ENCODE assay signal across 11 cellular contexts in the genomic region with DNA sequence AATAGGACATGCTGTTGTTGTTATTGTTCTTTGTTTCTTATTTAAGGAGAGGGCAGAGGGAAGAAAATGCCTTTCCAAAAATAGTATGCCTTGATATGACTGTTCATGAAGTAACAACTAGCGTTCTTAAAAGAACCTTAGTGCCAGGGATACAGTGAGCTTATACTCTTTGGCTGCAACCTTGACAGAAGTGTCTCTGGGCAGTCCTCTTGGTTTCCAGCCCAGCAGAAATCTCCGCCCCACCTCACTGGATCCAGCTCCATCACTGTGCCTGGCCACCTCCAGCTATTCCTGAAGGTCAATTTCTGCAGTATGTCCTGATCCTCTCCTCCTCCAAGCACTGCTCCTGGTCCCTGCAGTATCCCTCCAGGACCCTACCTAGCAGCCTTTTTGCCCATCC. TPM values are rescaled to one million over a fixed set of nuclear protein-coding genes. Genes with fewer than 3 reads are reported as not detected.
"Had no signal": no experiment of that assay in that cellular context is flagged by ENCODE, and none has a peak within 500 bp of the region (broad histone marks: within the 10 kb centered on the region; RNA-seq: fewer than 3 reads in every experiment).

No MANE protein-coding gene starts in this region.

RNA-seq across cellular contexts. Expression of a gene that starts 39.2 kb away (rescaled TPM):
- total RNA-seq: activated B cell treated with CpG ODN at 0.5 μM for 24 hours; activated CD4-positive, alpha-beta memory T cell treated with anti-CD3 and anti-CD28 coated beads for 36 hours; activated CD4-positive, alpha-beta T cell treated with anti-CD3 and anti-CD28 coated beads for 36 hours; activated CD4-positive, alpha-beta T cell treated with anti-CD3 and anti-CD28 coated beads, Interleukin-2, amount 10 ng/mL, durations not matched to agents 24 days and 14 days; activated CD4-positive, alpha-beta T cell treated with anti-CD3 and anti-CD28 coated beads, Interleukin-2, amount 10 ng/mL, durations not matched to agents 7 days and 5 days; activated CD8-positive, alpha-beta memory T cell treated with anti-CD3 and anti-CD28 coated beads for 36 hours; activated CD8-positive, alpha-beta T cell treated with anti-CD3 and anti-CD28 coated beads for 36 hours; activated CD8-positive, alpha-beta T cell treated with anti-CD3 and anti-CD28 coated beads, Interleukin-2, amount 10 ng/mL, durations not matched to agents 7 days and 5 days; T-helper 1 cell treated with Interleukin-12 subunit alpha and Interleukin-12 subunit beta and Interleukin-4 antibody, amounts not matched to agents 30 ng/mL and 1 ng/mL, for 36 hours; T-helper 17 cell; WTC11 had no signal
